ENCODE assay signal across 19 cellular contexts in the genomic region with DNA sequence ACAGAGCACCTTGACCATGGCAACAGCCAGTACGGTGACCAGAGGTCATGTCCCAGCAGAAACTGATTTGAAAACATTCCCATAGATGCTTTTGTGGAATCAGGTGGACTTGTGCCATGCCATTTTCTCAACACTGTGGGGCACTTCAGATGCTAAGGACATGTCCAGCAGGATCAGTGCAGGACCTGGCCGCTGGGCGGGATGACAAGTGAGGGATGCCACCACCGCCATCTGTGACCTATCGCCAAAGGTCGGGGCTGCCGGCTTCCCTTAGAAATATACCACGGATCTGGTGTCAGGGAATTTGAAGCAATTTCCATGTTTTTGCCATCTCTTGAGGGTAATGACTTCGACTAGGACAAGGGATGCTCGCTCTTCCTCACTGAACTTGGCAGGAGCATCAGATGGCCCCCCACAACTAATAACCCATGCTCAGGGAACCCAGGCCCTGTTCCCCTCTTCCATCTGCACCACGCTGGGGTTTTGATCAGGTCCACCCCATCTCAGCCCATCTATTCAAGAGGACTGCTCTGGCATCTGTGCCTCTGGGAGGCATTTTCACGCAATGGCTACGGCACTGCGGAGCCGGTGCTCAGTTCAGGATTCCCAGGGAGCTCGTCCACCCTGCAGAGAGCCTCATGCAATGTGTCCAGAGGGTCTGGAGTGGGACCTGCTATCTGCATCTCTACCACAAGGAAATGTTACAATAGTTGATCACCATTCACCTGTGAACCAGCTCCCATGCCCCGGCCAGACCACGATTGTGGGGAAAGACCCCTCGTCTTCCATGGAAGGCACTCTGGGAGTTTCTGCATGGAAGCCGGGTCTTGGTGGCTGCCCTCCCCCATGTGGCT.
"Had no signal": no experiment of that assay in that cellular context is flagged by ENCODE, and none has a peak within 500 bp of the region (broad histone marks: within the 10 kb centered on the region; RNA-seq: fewer than 3 reads in every experiment).

No MANE protein-coding gene starts in this region.

- H3K27ac ChIP-seq: colonic mucosa, foreskin keratinocyte, hepatocyte, right atrium auricular region, tibial nerve, upper lobe of right lung, vagina had no signal

- H3K27me3 ChIP-seq: colonic mucosa, foreskin keratinocyte, right atrium auricular region, tibial nerve, vagina had no signal

- H3K4me1 ChIP-seq: colonic mucosa, foreskin keratinocyte, right atrium auricular region, tibial nerve, upper lobe of right lung, vagina had no signal

- H3K9me3 ChIP-seq: colonic mucosa, right atrium auricular region, tibial nerve, upper lobe of right lung, vagina had no signal

- ATAC-seq: foreskin keratinocyte; left cardiac atrium; left ventricle myocardium superior; stimulated activated effector memory CD8-positive, alpha-beta T cell treated with anti-CD3 and anti-CD28 coated beads, Interleukin-12 subunit alpha, Interleukin-12 subunit beta, amount 100 ng/mL, for 72 hours; stimulated activated naive CD8-positive, alpha-beta T cell treated with anti-CD3 and anti-CD28 coated beads, Interleukin-15, Interleukin-2, amounts not matched to agents 100 U/mL and 50 U/mL, for 24 hours; upper lobe of right lung had no signal

- H3K4me3 ChIP-seq: colonic mucosa, hepatocyte, right atrium auricular region, smooth muscle cell, tibial nerve, upper lobe of right lung, vagina had no signal

- DNase-seq: colonic mucosa; dermis blood vessel endothelial cell; erythroblast; foreskin keratinocyte; kidney; left cardiac atrium; left ventricle myocardium superior; mesendoderm; naive B cell; stimulated activated CD4-positive, alpha-beta T cell treated with anti-CD3 and anti-CD28 coated beads, Interleukin-4, amount 100 ng/mL, for 1 hour; stimulated activated CD8-positive, alpha-beta memory T cell treated with anti-CD3 and anti-CD28 coated beads, Interleukin-4, amount 100 ng/mL, for 48 hours; stimulated activated naive CD8-positive, alpha-beta T cell treated with anti-CD3 and anti-CD28 coated beads, Interleukin-15, Interleukin-2, amounts not matched to agents 100 U/mL and 50 U/mL, for 24 hours; upper lobe of right lung had no signal

- H3K36me3 ChIP-seq: colonic mucosa, right atrium auricular region, tibial nerve, upper lobe of right lung, vagina had no signal
